Comparison of ENCODE assay signal across 25 cellular contexts in the genomic region with DNA sequence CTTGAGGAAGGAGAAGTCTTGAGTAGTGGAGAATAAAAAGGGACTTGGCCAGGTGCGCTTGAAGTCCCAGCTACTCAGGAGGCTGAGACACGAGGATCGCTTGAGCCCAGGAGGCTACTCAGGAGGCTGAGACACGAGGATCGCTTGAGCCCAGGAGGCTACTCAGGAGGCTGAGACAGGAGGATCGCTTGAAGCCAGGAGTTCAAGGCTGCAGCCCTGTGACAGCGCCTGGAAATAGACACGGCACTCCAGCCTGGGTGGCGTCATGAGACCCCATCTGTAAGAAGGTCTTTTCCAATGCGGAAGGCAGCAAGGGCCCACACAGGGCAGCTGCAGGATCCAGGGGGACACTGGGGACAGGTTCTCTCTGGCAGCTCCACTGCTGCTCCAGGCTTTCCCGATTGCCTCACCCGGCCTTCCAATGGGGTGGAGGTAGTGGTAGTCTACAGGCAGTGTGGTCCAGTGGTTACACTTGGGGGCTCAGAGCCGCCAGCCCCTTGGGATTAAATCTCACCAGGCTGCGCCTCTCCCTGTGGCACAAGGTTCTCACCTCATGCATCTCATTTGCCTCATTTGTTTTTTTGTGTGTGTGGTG.
DNase-seq lines count a peak whose midpoint lies in the region; ATAC-seq and TF ChIP-seq lines count a peak whose summit lies in the region.
"Had no signal": no experiment of that assay in that cellular context is flagged by ENCODE, and none has a peak within 500 bp of the region (broad histone marks: within the 10 kb centered on the region; RNA-seq: fewer than 3 reads in every experiment).

No MANE protein-coding gene starts in this region.

- peak overlapping the region; percentile 47; the same call in 1 of the 2 replicates for H3K27ac Mint-ChIP-seq in HFFc6
- no peak overlapping the region for H3K27ac Mint-ChIP-seq in MCF 10A (ENCODE audit: low read depth, unreplicated experiment)
- no peak overlapping the region for H3K27ac Mint-ChIP-seq in WTC11
- H3K27ac Mint-ChIP-seq: activated CD8-positive, alpha-beta T cell treated with anti-CD3 and anti-CD28 coated beads for 36 hours; activated naive CD4-positive, alpha-beta T cell treated with anti-CD3 and anti-CD28 coated beads, Interleukin-2, amount 50 U/mL, for 72 hours; activated T-helper 17 cell treated with anti-CD3 and anti-CD28 coated beads, Interleukin-2, amount 50 U/mL, for 72 hours had no signal

- POLR2A ChIA-PET in MCF 10A (lab: Yijun Ruan, JAX): interaction anchor here (0.6 to 13.4 kb wide), 8 partner anchors 29 to 1433 kb away, joined by 3 to 443 read pairs (median 13); no protein-coding TSS in a partner anchor
- POLR2A ChIA-PET in WTC11 (lab: Charles Lee): no interaction called here

- no peak for TF ChIP-seq POLR2A in stomach (IDR thresholded peaks at IDR 0.05)

- H3K27me3 ChIP-seq in liver (ENCODE audit: control insufficient read depth in 4 of 4, insufficient read depth in 4 of 4, low read length in 3 of 4): no peaks in the 10 kb centered on the region
- peaks cover 0 to 10% (median 7%) of the 10 kb centered on the region in 3 donors for H3K27me3 ChIP-seq in stomach
- H3K27me3 ChIP-seq: right atrium auricular region had no signal

- H3K27me3 Mint-ChIP-seq in HFFc6 (ENCODE audit: insufficient read depth): peaks cover 8% of the 10 kb centered on the region
- H3K27me3 Mint-ChIP-seq in MCF 10A (ENCODE audit: insufficient read depth, unreplicated experiment): no peaks in the 10 kb centered on the region
- peaks cover 26% of the 10 kb centered on the region for H3K27me3 Mint-ChIP-seq in WTC11 (ENCODE audit: low read depth)

- H3K36me3 ChIP-seq in liver (ENCODE audit: control insufficient read depth in 4 of 4, insufficient read depth in 3 of 4, low read depth in 1 of 4, low read length in 3 of 4) (no peaks in the 10 kb centered on the region), stomach (no peaks in the 10 kb centered on the region)
- H3K36me3 ChIP-seq: left lung, right atrium auricular region had no signal

- no TSS peak for BruUV-seq in MCF 10A (replicated peaks; lab: Mats Ljungman, UMichigan)

- CTCF ChIA-PET in MCF 10A (lab: Yijun Ruan, JAX): interaction anchor here (1.6 kb wide), 1 partner anchor 39 kb away, joined by 6 read pairs; no protein-coding TSS in a partner anchor
- CTCF ChIA-PET in WTC11 (lab: Charles Lee): no interaction called here

- H3K4me1 ChIP-seq in liver (ENCODE audit: control insufficient read depth in 4 of 4, insufficient read depth in 4 of 4, low read length in 3 of 4) (peaks cover 10 to 63% (median 17%) of the 10 kb centered on the region in 4 donors), stomach (peaks cover 57 to 93% (median 79%) of the 10 kb centered on the region in 4 donors)

- H3K4me1 Mint-ChIP-seq in HFFc6 (ENCODE audit: low read depth) (peaks cover 75% of the 10 kb centered on the region), MCF 10A (ENCODE audit: insufficient read depth, unreplicated experiment) (peaks cover 56% of the 10 kb centered on the region), WTC11 (peaks cover 68% of the 10 kb centered on the region)

- DNase-seq in HFFc6: no peak
- DNase-seq in MCF 10A (ENCODE audit: unreplicated experiment): no peak
- no peak for DNase-seq in stomach
- no peak for DNase-seq in anterior cingulate cortex (lab: John Stamatoyannopoulos, UW)
- DNase-seq in cerebellar nuclear complex (lab: John Stamatoyannopoulos, UW): no peak
- DNase-seq in WTC11 (ENCODE audit: low spot score): no peak
- DNase-seq in A172 (ENCODE audit: low spot score): no peak
- DNase-seq: activated CD8-positive, alpha-beta T cell treated with anti-CD3 and anti-CD28 coated beads for 36 hours; H7; hypothalamus; KBM-7; left lung; MM.1S; naive B cell; NCI-H1417 treated with DMSO at 0.1 percent for 48 hours; NCI-H446 treated with DMSO at 0.1 percent for 48 hours; OCI-M1; SHP77 treated with DMSO at 0.1 percent for 48 hours; stimulated activated CD4-positive, alpha-beta T cell treated with anti-CD3 and anti-CD28 coated beads, Interleukin-4, amount 100 ng/mL, for 1 hour; substantia nigra had no signal

- TF ChIP-seq CTCF in HFFc6 (IDR thresholded peaks at IDR 0.05) (no peak), MCF 10A (IDR thresholded peaks at IDR 0.05; ENCODE audit: unreplicated experiment) (no peak), liver (IDR thresholded peaks at IDR 0.05; ENCODE audit: low read depth, low read length, missing input control) (no peak), stomach (IDR thresholded peaks at IDR 0.05) (no peak), WTC11 (IDR thresholded peaks at IDR 0.05) (no peak)

- no peak overlapping the region for H3K4me3 ChIP-seq in liver (ENCODE audit: low read depth in 1 of 3, low read length in 3 of 3)
- H3K4me3 ChIP-seq in stomach: peak overlapping the region in 1 of 4 donors; percentile 63
- H3K4me3 ChIP-seq: left lung, right atrium auricular region had no signal

- H3K27ac ChIP-seq in liver (ENCODE audit: low read depth in 1 of 2, low read length in 2 of 2) (peak overlapping the region; percentile 88 to 93), stomach (peak overlapping the region in 4 of 5 donors; percentile 84 to 94 (median 93))
- H3K27ac ChIP-seq: right atrium auricular region had no signal

- no peak overlapping the region for H3K9ac ChIP-seq in liver (ENCODE audit: low read depth in 1 of 2, low read length in 2 of 2)

- H3K4me3 Mint-ChIP-seq in HFFc6 (no peak overlapping the region), MCF 10A (ENCODE audit: unreplicated experiment) (peak overlapping the region; percentile 88), WTC11 (no peak overlapping the region)
- H3K4me3 Mint-ChIP-seq: activated CD8-positive, alpha-beta T cell treated with anti-CD3 and anti-CD28 coated beads for 36 hours; activated T-helper 17 cell treated with anti-CD3 and anti-CD28 coated beads, Interleukin-2, amount 50 U/mL, for 72 hours; mesothelial cell of epicardium had no signal

- no peak for TF ChIP-seq EP300 in stomach (IDR thresholded peaks at IDR 0.05)

- H3K9me3 ChIP-seq in liver (ENCODE audit: control insufficient read depth in 4 of 4, low read length in 3 of 4): no peaks in the 10 kb centered on the region
- no peaks in the 10 kb centered on the region for H3K9me3 ChIP-seq in stomach
- H3K9me3 ChIP-seq: left lung, right atrium auricular region had no signal

- no peak for ATAC-seq in WTC11
- ATAC-seq: activated CD8-positive, alpha-beta T cell treated with anti-CD3 and anti-CD28 coated beads for 36 hours; activated naive CD4-positive, alpha-beta T cell treated with anti-CD3 and anti-CD28 coated beads, Interleukin-2, amount 50 U/mL, for 72 hours; activated T-helper 17 cell treated with anti-CD3 and anti-CD28 coated beads, Interleukin-2, amount 50 U/mL, for 72 hours; left lung had no signal

- TF ChIP-seq RAD21 in liver (IDR thresholded peaks at IDR 0.05): no peak

- H3K9me3 Mint-ChIP-seq in HFFc6 (no peaks in the 10 kb centered on the region), MCF 10A (ENCODE audit: unreplicated experiment) (no peaks in the 10 kb centered on the region), WTC11 (no peaks in the 10 kb centered on the region)
- H3K9me3 Mint-ChIP-seq: activated CD8-positive, alpha-beta T cell treated with anti-CD3 and anti-CD28 coated beads for 36 hours; activated naive CD4-positive, alpha-beta T cell treated with anti-CD3 and anti-CD28 coated beads, Interleukin-2, amount 50 U/mL, for 72 hours; activated T-helper 17 cell treated with anti-CD3 and anti-CD28 coated beads, Interleukin-2, amount 50 U/mL, for 72 hours; mesothelial cell of epicardium; naive B cell had no signal

- H3K36me3 Mint-ChIP-seq in HFFc6 (ENCODE audit: low read depth): no peaks in the 10 kb centered on the region
- H3K36me3 Mint-ChIP-seq in MCF 10A (ENCODE audit: insufficient read depth, unreplicated experiment): peaks cover 19% of the 10 kb centered on the region
- no peaks in the 10 kb centered on the region; the same call in 1 of the 2 replicates for H3K36me3 Mint-ChIP-seq in WTC11
- H3K36me3 Mint-ChIP-seq: activated naive CD4-positive, alpha-beta T cell treated with anti-CD3 and anti-CD28 coated beads, Interleukin-2, amount 50 U/mL, for 72 hours; mesothelial cell of epicardium; naive B cell had no signal

- 92% methylated on average over 14 of the region's 14 CpGs for WGBS in liver
- 88 to 98% (median 94%) methylated on average over 10 to 14 of the region's 14 CpGs for WGBS in stomach, 5 donors

- intact Hi-C loops in MCF 10A (cut with micrococcal nuclease): no loop called here
- intact Hi-C loops in stomach (cut with DNase I; ENCODE audit: low total_unique reads): no loop called here

TF ChIP-seq in liver, 16 proteins besides CTCF, POLR2A, EP300 and RAD21 (continues in another document):
- TF ChIP-seq FOXA1 (IDR thresholded peaks at IDR 0.05): no peak
- no peak for TF ChIP-seq SP1 (IDR thresholded peaks at IDR 0.05)
- no peak for TF ChIP-seq RXRA (IDR thresholded peaks at IDR 0.05)
- no peak for TF ChIP-seq HNF4G (IDR thresholded peaks at IDR 0.05)
- TF ChIP-seq EGR1 (IDR thresholded peaks at IDR 0.05; ENCODE audit: low read depth in 2 of 2): no peak

TF ChIP-seq in WTC11, 78 proteins besides CTCF, POLR2A, EP300 and RAD21 (continues in another document):
- TF ChIP-seq, protein P1, sequence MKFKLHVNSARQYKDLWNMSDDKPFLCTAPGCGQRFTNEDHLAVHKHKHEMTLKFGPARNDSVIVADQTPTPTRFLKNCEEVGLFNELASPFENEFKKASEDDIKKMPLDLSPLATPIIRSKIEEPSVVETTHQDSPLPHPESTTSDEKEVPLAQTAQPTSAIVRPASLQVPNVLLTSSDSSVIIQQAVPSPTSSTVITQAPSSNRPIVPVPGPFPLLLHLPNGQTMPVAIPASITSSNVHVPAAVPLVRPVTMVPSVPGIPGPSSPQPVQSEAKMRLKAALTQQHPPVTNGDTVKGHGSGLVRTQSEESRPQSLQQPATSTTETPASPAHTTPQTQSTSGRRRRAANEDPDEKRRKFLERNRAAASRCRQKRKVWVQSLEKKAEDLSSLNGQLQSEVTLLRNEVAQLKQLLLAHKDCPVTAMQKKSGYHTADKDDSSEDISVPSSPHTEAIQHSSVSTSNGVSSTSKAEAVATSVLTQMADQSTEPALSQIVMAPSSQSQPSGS (CRISPR knock-in tag; IDR thresholded peaks at IDR 0.05; ENCODE audit: borderline replicate concordance, low read depth): no peak
- no peak for TF ChIP-seq ZNF671 (CRISPR knock-in tag; IDR thresholded peaks at IDR 0.05)
- TF ChIP-seq, protein P2, sequence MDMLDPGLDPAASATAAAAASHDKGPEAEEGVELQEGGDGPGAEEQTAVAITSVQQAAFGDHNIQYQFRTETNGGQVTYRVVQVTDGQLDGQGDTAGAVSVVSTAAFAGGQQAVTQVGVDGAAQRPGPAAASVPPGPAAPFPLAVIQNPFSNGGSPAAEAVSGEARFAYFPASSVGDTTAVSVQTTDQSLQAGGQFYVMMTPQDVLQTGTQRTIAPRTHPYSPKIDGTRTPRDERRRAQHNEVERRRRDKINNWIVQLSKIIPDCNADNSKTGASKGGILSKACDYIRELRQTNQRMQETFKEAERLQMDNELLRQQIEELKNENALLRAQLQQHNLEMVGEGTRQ (CRISPR knock-in tag; IDR thresholded peaks at IDR 0.05): no peak
- TF ChIP-seq ELF4 (CRISPR knock-in tag; IDR thresholded peaks at IDR 0.05; ENCODE audit: low read depth): no peak
- no peak for TF ChIP-seq MYBL2 (CRISPR knock-in tag; IDR thresholded peaks at IDR 0.05)
- no peak for TF ChIP-seq SP1 (CRISPR knock-in tag; conservative IDR thresholded peaks at IDR 0.05)
